10 cellular contexts compared by ENCODE assay signal in the genomic region with DNA sequence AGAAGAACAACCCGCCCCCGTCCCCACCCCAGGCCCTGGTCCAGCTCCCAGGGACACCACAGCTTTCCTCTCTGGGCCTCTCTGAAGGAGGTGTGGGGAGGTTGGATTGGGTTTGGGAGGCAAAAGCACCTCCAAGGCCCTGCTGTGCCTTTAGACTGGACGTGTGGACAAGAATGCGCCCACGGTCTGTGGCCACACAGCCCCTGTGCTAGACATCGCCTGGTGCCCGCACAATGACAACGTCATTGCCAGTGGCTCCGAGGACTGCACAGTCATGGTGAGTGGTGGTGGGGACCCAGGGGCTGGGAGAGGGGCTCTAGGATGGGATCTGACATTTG. TPM values are rescaled to one million over a fixed set of nuclear protein-coding genes. Genes with fewer than 3 reads are reported as not detected.
A peak's percentile ranks its signal among the peaks of the same experiment; 100 is the strongest.
DNase-seq lines count a peak whose midpoint lies in the region; ATAC-seq, FAIRE-seq and TF ChIP-seq lines count a peak whose summit lies in the region.
"Had no signal": no experiment of that assay in that cellular context is flagged by ENCODE, and none has a peak within 500 bp of the region (broad histone marks: within the 10 kb centered on the region; RNA-seq: fewer than 3 reads in every experiment).

No MANE protein-coding gene starts in this region.

- H3K4me1 ChIP-seq in uterus = peaks cover 0 to 8% of the 10 kb centered on the region in 2 donors

- peak; percentile 84 for DNase-seq in activated CD8-positive, alpha-beta memory T cell treated with anti-CD3 and anti-CD28 coated beads for 24 hours
- no peak for DNase-seq in activated CD8-positive, alpha-beta memory T cell treated with anti-CD3 and anti-CD28 coated beads, Interleukin-2, amount 50 U/mL, for 4 hours
- DNase-seq in UCSD-AML1 (lab: John Stamatoyannopoulos, UW; ENCODE audit: unreplicated experiment) (peak; percentile 30), ecto neural progenitor cell (ENCODE audit: low spot score) (peak; percentile 48), HTR-8/SVneo (ENCODE audit: insufficient read length, low spot score) (no peak), uterus (no peak)
- no peak for DNase-seq in stimulated activated naive CD8-positive, alpha-beta T cell treated with anti-CD3 and anti-CD28 coated beads, Interleukin-15, amount 100 ng/mL, for 72 hours
- DNase-seq: nephron progenitor cell had no signal

- H3K27ac ChIP-seq in uterus = no peak overlapping the region
- H3K27ac ChIP-seq: vagina had no signal

- H3K36me3 ChIP-seq in uterus = no peaks in the 10 kb centered on the region
- H3K36me3 ChIP-seq: vagina had no signal

- no peak for TF ChIP-seq POLR2A in uterus (IDR thresholded peaks at IDR 0.05)

- no peaks in the 10 kb centered on the region for H3K9me3 Mint-ChIP-seq in stimulated activated naive CD8-positive, alpha-beta T cell treated with anti-CD3 and anti-CD28 coated beads, Interleukin-15, amount 100 ng/mL, for 72 hours
- H3K9me3 Mint-ChIP-seq: nephron progenitor cell had no signal

- H3K4me3 Mint-ChIP-seq in stimulated activated naive CD8-positive, alpha-beta T cell treated with anti-CD3 and anti-CD28 coated beads, Interleukin-15, amount 100 ng/mL, for 72 hours = peak overlapping the region; percentile 93 to 97
- H3K4me3 Mint-ChIP-seq: nephron progenitor cell had no signal

- TF ChIP-seq CTCF in uterus (IDR thresholded peaks at IDR 0.05) = no peak

- no peak for FAIRE-seq in HTR-8/SVneo (lab: Jason Lieb, UNC)

- no peak overlapping the region for H3K4me3 ChIP-seq in uterus

- no peaks in the 10 kb centered on the region for H3K27me3 Mint-ChIP-seq in stimulated activated naive CD8-positive, alpha-beta T cell treated with anti-CD3 and anti-CD28 coated beads, Interleukin-15, amount 100 ng/mL, for 72 hours

- H3K27ac Mint-ChIP-seq in stimulated activated naive CD8-positive, alpha-beta T cell treated with anti-CD3 and anti-CD28 coated beads, Interleukin-15, amount 100 ng/mL, for 72 hours = peak overlapping the region; percentile 99
- H3K27ac Mint-ChIP-seq: nephron progenitor cell had no signal

- H3K4me1 Mint-ChIP-seq in stimulated activated naive CD8-positive, alpha-beta T cell treated with anti-CD3 and anti-CD28 coated beads, Interleukin-15, amount 100 ng/mL, for 72 hours = peaks cover 44% of the 10 kb centered on the region

- H3K9me3 ChIP-seq in uterus = no peaks in the 10 kb centered on the region
- H3K9me3 ChIP-seq: vagina had no signal

- no peaks in the 10 kb centered on the region for H3K27me3 ChIP-seq in uterus
- H3K27me3 ChIP-seq: vagina had no signal

- peak; percentile 0 for ATAC-seq in stimulated activated naive CD8-positive, alpha-beta T cell treated with anti-CD3 and anti-CD28 coated beads, Interleukin-15, amount 100 ng/mL, for 72 hours
- ATAC-seq in HG03520 (IDR thresholded peaks at IDR 0.05; ENCODE audit: unreplicated experiment) = no peak

- intact Hi-C loops in uterus (cut with DNase I; ENCODE audit: low total_unique reads) = no loop called here

RNA-seq across cellular contexts. Expression of a gene that starts 3.0 kb away (rescaled TPM):
- total RNA-seq in uterus = 10 to 100 TPM; 12.7 to 30.5 (median 18.2) TPM

RNA-seq across cellular contexts. Expression of a gene that starts 7.1 kb away (rescaled TPM):
- 10 to 100 TPM in 2 of 4 donors, 1 to 10 TPM in 1, not detected in 1; 4.7 to 34.1 (median 27.5) TPM for total RNA-seq in uterus

RNA-seq across cellular contexts. Expression of a gene that starts 7.3 kb away (rescaled TPM):
- total RNA-seq in uterus = 100 to 1,000 TPM in 1 of 4 donors, 10 to 100 TPM in 3; 10.6 to 142 (median 41.0) TPM

RNA-seq across cellular contexts. Expression of a gene that starts 12.6 kb away (rescaled TPM):
- total RNA-seq in uterus = 10 to 100 TPM in 2 of 4 donors, 1 to 10 TPM in 2; 1.8 to 26.5 (median 9.5) TPM

Comparison
In these comparisons a context has a peak if more than half of its experiments do, and no peak if none do; other contexts are left out.
1. DNase-seq: peak in activated CD8-positive, alpha-beta memory T cell treated with anti-CD3 and anti-CD28 coated beads for 24 hours (single experiment), UCSD-AML1 (single experiment) and ecto neural progenitor cell (single experiment); none in activated CD8-positive, alpha-beta memory T cell treated with anti-CD3 and anti-CD28 coated beads, Interleukin-2, amount 50 U/mL, for 4 hours (single experiment), stimulated activated naive CD8-positive, alpha-beta T cell treated with anti-CD3 and anti-CD28 coated beads, Interleukin-15, amount 100 ng/mL, for 72 hours (0 of 2), HTR-8/SVneo (single experiment) and uterus (0 of 2).